In the genomic region with DNA sequence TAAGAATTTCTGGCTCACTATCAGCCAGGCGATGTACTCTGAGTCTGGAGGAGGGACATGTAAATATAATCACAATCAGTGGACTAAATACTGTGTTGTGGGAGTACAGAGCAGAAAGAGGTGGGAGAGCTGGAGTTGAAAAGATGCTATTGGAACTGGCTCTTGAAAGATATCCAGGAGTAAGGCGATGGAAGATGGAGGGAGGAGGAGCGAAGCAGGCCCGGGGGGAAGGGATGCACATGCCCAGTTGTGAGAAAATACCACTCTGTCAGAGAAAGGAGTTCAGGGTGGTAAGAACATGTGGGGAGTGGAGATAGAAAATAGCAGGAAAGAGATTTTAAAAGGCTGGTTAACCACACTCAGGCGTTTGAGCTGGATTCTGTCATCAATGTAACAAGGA, we compare ENCODE assay signal across 13 cellular contexts.
"Had no signal": no experiment of that assay in that cellular context is flagged by ENCODE, and none has a peak within 500 bp of the region (broad histone marks: within the 10 kb centered on the region; RNA-seq: fewer than 3 reads in every experiment).

No MANE protein-coding gene starts in this region.

- H3K4me3 ChIP-seq: lower lobe of right lung, skin epidermis, stomach had no signal

- H3K27me3 ChIP-seq: brain microvascular endothelial cell, neutrophil, stomach had no signal

- DNase-seq: activated CD4-positive, alpha-beta T cell treated with anti-CD3 and anti-CD28 coated beads, Interleukin-2, amount 50 U/mL, for 4 hours; activated CD4-positive, CD25-positive, alpha-beta regulatory T cell treated with anti-CD3 and anti-CD28 coated beads, Interleukin-2, amount 50 U/mL, for 72 hours; activated naive CD4-positive, alpha-beta T cell treated with anti-CD3 and anti-CD28 coated beads, Interleukin-2, amount 50 U/mL, for 16 hours; brain microvascular endothelial cell; cerebellar nuclear complex; endodermal cell; lower lobe of right lung; midbrain; posterior cingulate gyrus; stomach; T-cell had no signal

- ATAC-seq: lower lobe of right lung, T-cell had no signal

- H3K27ac ChIP-seq: brain microvascular endothelial cell, lower lobe of right lung, neutrophil, skin epidermis, stomach had no signal

- H3K4me1 ChIP-seq: lower lobe of right lung, stomach had no signal

- H3K9me3 ChIP-seq: lower lobe of right lung, neutrophil, stomach had no signal

- H3K36me3 ChIP-seq: brain microvascular endothelial cell, lower lobe of right lung, neutrophil, stomach had no signal
